ENCODE assay signal across 15 cellular contexts in the genomic region with DNA sequence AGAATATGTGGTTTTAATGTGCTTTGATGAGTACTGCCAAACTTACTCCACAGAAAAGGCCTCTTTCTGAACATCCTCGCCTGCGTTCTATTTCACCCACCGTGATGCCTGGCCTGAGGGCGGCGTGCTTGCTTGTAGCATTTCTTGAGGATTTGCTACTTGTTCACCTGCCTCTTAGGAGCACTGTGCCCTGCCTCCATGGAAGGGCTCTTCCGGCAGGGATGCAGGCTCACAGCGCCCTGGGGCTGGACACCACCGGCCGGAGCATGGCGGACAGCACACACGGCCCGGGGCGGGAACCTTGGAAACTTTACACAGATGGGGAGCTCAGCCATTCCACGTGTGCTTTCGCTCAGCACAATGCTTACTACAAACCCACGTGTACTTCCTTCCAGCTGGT. TPM values are rescaled to one million over a fixed set of nuclear protein-coding genes. Genes with fewer than 3 reads are reported as not detected.
A peak's percentile ranks its signal among the peaks of the same experiment; 100 is the strongest.
DNase-seq lines count a peak whose midpoint lies in the region; ATAC-seq, FAIRE-seq and TF ChIP-seq lines count a peak whose summit lies in the region.
"Had no signal": no experiment of that assay in that cellular context is flagged by ENCODE, and none has a peak within 500 bp of the region (broad histone marks: within the 10 kb centered on the region; RNA-seq: fewer than 3 reads in every experiment).

No MANE protein-coding gene starts in this region.

- no peak for TF ChIP-seq RAD21 in K562 (CRISPR knock-in tag; conservative IDR thresholded peaks at IDR 0.05 in 1 of 2, IDR thresholded peaks at IDR 0.05 in 1 of 2)

- ATAC-seq in K562 (no peak), HG03378 (IDR thresholded peaks at IDR 0.05; ENCODE audit: unreplicated experiment) (no peak)

- BruUV-seq in K562 (replicated peaks; lab: Mats Ljungman, UMichigan) = no TSS peak

- H3K9me3 ChIP-seq in K562 (replicated peaks; ENCODE audit: control insufficient read depth, insufficient read depth, low read depth, low read length) (no peaks in the 10 kb centered on the region), kidney (ENCODE audit: control insufficient read depth in 1 of 2, low read length in 2 of 2) (no peaks in the 10 kb centered on the region)

- H3K9me1 ChIP-seq in K562 (ENCODE audit: control insufficient read depth, insufficient read depth, low read length) = peaks cover 8% of the 10 kb centered on the region

- H3K4me3 ChIP-seq in K562 = no peak overlapping the region
- no peak overlapping the region for H3K4me3 ChIP-seq in kidney (ENCODE audit: low read length in 2 of 2)
- H3K4me3 ChIP-seq: SK-N-MC had no signal

- peaks cover 2% of the 10 kb centered on the region; the same call in 2 of the 3 replicates for H3K79me2 ChIP-seq in K562 (ENCODE audit: control insufficient read depth, insufficient read depth, low read length)

- H3K4me1 ChIP-seq in K562 (replicated peaks in 1 of 2; ENCODE audit: control insufficient read depth in 2 of 2, insufficient read depth in 2 of 2, low read length in 2 of 2) (peaks cover 2 to 31% of the 10 kb centered on the region in 2 experiments; a peak in 3 of 5 replicates), kidney (ENCODE audit: control insufficient read depth in 1 of 2, insufficient read depth in 1 of 2, low read depth in 1 of 2, low read length in 2 of 2) (no peaks in the 10 kb centered on the region)

- FAIRE-seq in K562 (lab: Jason Lieb, UNC) = no peak
- FAIRE-seq in kidney (lab: Jason Lieb, UNC) = no peak

- intact Hi-C loops in K562 (cut with micrococcal nuclease) = no loop called here
- intact Hi-C loops in kidney (cut with DNase I) = no loop called here
- intact Hi-C loops in posterior vena cava (cut with DNase I) = no loop called here

- no peaks in the 10 kb centered on the region for H3K27me3 ChIP-seq in K562 (ENCODE audit: control insufficient read depth in 2 of 2, insufficient read depth in 2 of 2, low read length in 2 of 2)

- CTCF ChIA-PET in K562 (lab: Yijun Ruan, JAX; ENCODE audit: low intra/inter-chr PET ratio) = no interaction called here

- POLR2A ChIA-PET in K562 (lab: Yijun Ruan, JAX) = interaction anchor here (0.5 to 1.3 kb wide), 4 partner anchors 9 to 244 kb away, joined by 3 to 7 read pairs (median 3); no protein-coding TSS in a partner anchor

- peaks cover 11% of the 10 kb centered on the region; the same call in 1 of the 2 replicates for H4K20me1 ChIP-seq in K562 (replicated peaks; ENCODE audit: control insufficient read depth, insufficient read depth, low read length)

- no peak overlapping the region for H3K4me2 ChIP-seq in K562 (ENCODE audit: insufficient read depth, low read length)

- in situ Hi-C loops in K562 (cut with MboI) = no loop called here

- no peak for TF ChIP-seq EP300 in K562 (IDR thresholded peaks at IDR 0.05; ENCODE audit: low read length)

- TF ChIP-seq CTCF in K562 (IDR thresholded peaks at IDR 0.05 in 2 of 3, conservative IDR thresholded peaks at IDR 0.05 in 1 of 3; ENCODE audit: insufficient read depth in 2 of 3, low read depth in 1 of 3, low read length in 3 of 3) (no peak), kidney (IDR thresholded peaks at IDR 0.05; ENCODE audit: borderline replicate concordance, extremely low read depth, insufficient read depth) (no peak)

- no peak overlapping the region for H3K9ac ChIP-seq in K562 (ENCODE audit: insufficient read depth in 1 of 2, low read depth in 2 of 2, low read length in 2 of 2)
- no peak overlapping the region for H3K9ac ChIP-seq in kidney (ENCODE audit: low read length in 2 of 2)

- H3K27ac ChIP-seq in K562 (ENCODE audit: extremely low read depth, low read depth, low read length) (no peak overlapping the region), kidney (ENCODE audit: low read depth in 2 of 2, low read length in 2 of 2) (no peak overlapping the region)
- H3K27ac ChIP-seq: SK-N-MC had no signal

- DNase-seq in K562 (ENCODE audit: extremely low read depth in 1 of 4, low spot score in 3 of 4) = no peak
- peak; percentile 41 for DNase-seq in kidney
- peak; percentile 76 for DNase-seq in posterior vena cava (ENCODE audit: low spot score)
- no peak for DNase-seq in medulla oblongata (ENCODE audit: extremely low spot score)
- no peak for DNase-seq in SHP77 treated with DMSO at 0.1 percent for 48 hours (lab: John Stamatoyannopoulos, UW)
- no peak for DNase-seq in hepatic stellate cell (ENCODE audit: low spot score)
- DNase-seq: COR-L47, H9, KG1, NCI-H1436, NCI-H2081, NCI-H748 treated with DMSO at 0.1 percent for 48 hours had no signal

- WGBS in K562 (ENCODE audit: insufficient coverage, low coverage, missing lambda C conversion rate) = 98% methylated on average over 14 of the region's 16 CpGs

- no peak for TF ChIP-seq POLR2A in K562 (conservative IDR thresholded peaks at IDR 0.05)

- no peak overlapping the region for H2AFZ ChIP-seq in K562 (ENCODE audit: low read depth, low read length)

- H3K36me3 ChIP-seq in K562 (ENCODE audit: control insufficient read depth, insufficient read depth, low read length) (peaks cover 46% of the 10 kb centered on the region; the same call in 2 of the 3 replicates), kidney (ENCODE audit: control insufficient read depth in 1 of 2, insufficient read depth in 2 of 2, low read length in 2 of 2) (peaks cover 31 to 35% of the 10 kb centered on the region in 2 donors)

TF ChIP-seq in PFSK-1, 5 proteins besides CTCF, POLR2A, EP300 and RAD21 (continues in another document):
- no peak for TF ChIP-seq SIN3A (IDR thresholded peaks at IDR 0.05; ENCODE audit: borderline replicate concordance, insufficient read depth, low read length)

TF ChIP-seq in K562, 482 proteins besides CTCF, POLR2A, EP300 and RAD21:
- 0 out of 2 replicates have a peak, but pooled peaks have one; percentile 28 for TF ChIP-seq POLR2G (IDR thresholded peaks at IDR 0.05; ENCODE audit: low read depth, low read length)
- no peak for TF ChIP-seq ETV1 (tag; conservative IDR thresholded peaks at IDR 0.05; ENCODE audit: low read depth)
TF ChIP-seq in K562: peak in this region for 1.

RNA-seq across cellular contexts. Expression of a gene that starts 37.1 kb away (rescaled TPM):
- 2.6 TPM for polyA plus RNA-seq in PFSK-1 (2012; ENCODE audit: insufficient read length, low read depth)
- total RNA-seq in K562 (2011; cell fraction: chromatin; rRNA removed; ENCODE audit: low replicate concordance) = 12.7 and 25.7 TPM in 2 replicates
- total RNA-seq in K562 (2011; cell fraction: nucleolus; rRNA removed) = 12.8 and 13.2 TPM in 2 replicates
- total RNA-seq in K562 (2011; cell fraction: nucleoplasm; rRNA removed) = 13.3 and 13.8 TPM in 2 replicates
- total RNA-seq in K562 (2014; rRNA removed) = 1.3 and 1.7 TPM in 2 replicates
- total RNA-seq in K562 (2014; rRNA removed; fragmentation: Illumina TruSeq; extraction: Trizol) = 0.67 and 0.91 TPM in 2 replicates
- 1.1 TPM in 2 replicates for total RNA-seq in K562 (2015; rRNA removed; fragmentation: Illumina TruSeq; extraction: Trizol)
- total RNA-seq in K562 (2021) = 4.1 and 5.1 TPM in 2 replicates
- polyA plus RNA-seq in K562 (2011; rRNA removed) = 0.59 and 0.81 TPM in 2 replicates
- 1.0 and 2.4 TPM in 2 replicates for polyA plus RNA-seq in K562 (2011; cell fraction: cytosol; rRNA removed)
- polyA plus RNA-seq in K562 (2011; cell fraction: nucleus; rRNA removed) = 2.5 and 4.8 TPM in 2 replicates
- 1.6 and 2.3 TPM in 2 replicates for polyA plus RNA-seq in K562 (2012)
- 1.9 and 3.2 TPM in 2 replicates for polyA plus RNA-seq in K562 (2014; fragmentation: Illumina TruSeq; extraction: Trizol)
- polyA plus RNA-seq in K562 (2014; fragmentation: Nextera tagmentation; extraction: Ambion mirVana) = under 1 TPM; 0.28 to 0.46 TPM
- 1.9 and 2.9 TPM in 2 replicates for polyA plus RNA-seq in K562 (2014; rRNA removed)
- polyA minus RNA-seq in K562 (2011; rRNA and poly(A)+ RNA removed) = 0.75 and 1.7 TPM in 2 replicates
- 3.9 and 4.2 TPM in 2 replicates for polyA minus RNA-seq in K562 (2011; cell fraction: cytosol; rRNA and poly(A)+ RNA removed)
- 2.3 and 3.2 TPM in 2 replicates for polyA minus RNA-seq in K562 (2011; cell fraction: nucleus; rRNA and poly(A)+ RNA removed)
- total RNA-seq in kidney = 1.9 TPM
- polyA plus RNA-seq in kidney (ENCODE audit: insufficient read depth, low read depth, low replicate concordance) = 1.1 TPM
- under 1 TPM; 0.32 to 0.95 TPM for total RNA-seq in posterior vena cava

Comparison
In these comparisons a context has a peak if more than half of its experiments do, and no peak if none do; other contexts are left out.
1. DNase-seq: peak in kidney (single experiment) and posterior vena cava (single experiment); none in K562 (0 of 4), medulla oblongata (single experiment), SHP77 treated with DMSO at 0.1 percent for 48 hours (single experiment) and hepatic stellate cell (single experiment).